In genomic region chrX:48918644-48919340, GRCh38 we compare ENCODE assay signal across 8 cellular contexts. TPM values are rescaled to one million over a fixed set of nuclear protein-coding genes. Genes with fewer than 3 reads are reported as not detected.
A peak's percentile ranks its signal among the peaks of the same experiment; 100 is the strongest.
DNase-seq lines count a peak whose midpoint lies in the region; ATAC-seq and TF ChIP-seq lines count a peak whose summit lies in the region.

TSS of gene PIM2 (minus strand) at chrX:48919024. CDS start at chrX:48918834, 190 bp downstream.

- peak within 1 kb of the TSS; percentile 92 for H3K27ac Mint-ChIP-seq in dendritic cell treated with granulocyte-macrophage colony-stimulating factor and Interleukin-4, amounts not matched to agents 40 ng/mL and 50 ng/mL, for 4 days

- H3K27ac ChIP-seq in C4-2B (peak within 1 kb of the TSS; percentile 96), liver (ENCODE audit: low read depth in 1 of 2, low read length in 2 of 2) (peak within 1 kb of the TSS; percentile 80 to 88)

- peaks cover 0 to 14% (median 2%) of the 10 kb centered on the region in 4 donors for H3K36me3 ChIP-seq in liver (ENCODE audit: control insufficient read depth in 4 of 4, insufficient read depth in 3 of 4, low read depth in 1 of 4, low read length in 3 of 4)

- peaks cover 57% of the 10 kb centered on the region for H3K36me3 Mint-ChIP-seq in dendritic cell treated with granulocyte-macrophage colony-stimulating factor and Interleukin-4, amounts not matched to agents 40 ng/mL and 50 ng/mL, for 4 days (ENCODE audit: low read depth)

- H3K9me3 Mint-ChIP-seq in dendritic cell treated with granulocyte-macrophage colony-stimulating factor and Interleukin-4, amounts not matched to agents 40 ng/mL and 50 ng/mL, for 4 days = no peaks in the 10 kb centered on the region

- TF ChIP-seq CTCF in C4-2B (conservative IDR thresholded peaks at IDR 0.05) = no peak
- TF ChIP-seq CTCF in liver (IDR thresholded peaks at IDR 0.05; ENCODE audit: low read depth, low read length, missing input control) = no peak

- peak within 1 kb of the TSS; percentile 59 to 67 for H3K9ac ChIP-seq in liver (ENCODE audit: low read depth in 1 of 2, low read length in 2 of 2)

- peak; percentile 91 for DNase-seq in NCI-H748 treated with DMSO at 0.1 percent for 48 hours (lab: John Stamatoyannopoulos, UW)
- DNase-seq in activated CD4-positive, alpha-beta T cell treated with anti-CD3 and anti-CD28 coated beads, Interleukin-2, amount 50 U/mL, for 1 hour = peak; percentile 90
- DNase-seq in stimulated activated CD4-positive, alpha-beta T cell treated with anti-CD3 and anti-CD28 coated beads, Interleukin-4, amount 100 ng/mL, for 24 hours = peak; percentile 92

- TF ChIP-seq RAD21 in liver (IDR thresholded peaks at IDR 0.05) = no peak

- intact Hi-C loops in dendritic cell treated with granulocyte-macrophage colony-stimulating factor and Interleukin-4, amounts not matched to agents 40 ng/mL and 50 ng/mL, for 4 days (cut with micrococcal nuclease) = loop anchor here (2.0 to 5.0 kb wide), 2 partner anchors 18 to 124 kb away; partner anchors contain the start of gene TFE3

- peak within 1 kb of the TSS; percentile 26 to 60 (median 54) for H3K4me3 ChIP-seq in liver (ENCODE audit: low read depth in 1 of 3, low read length in 3 of 3)

- H3K27me3 Mint-ChIP-seq in dendritic cell treated with granulocyte-macrophage colony-stimulating factor and Interleukin-4, amounts not matched to agents 40 ng/mL and 50 ng/mL, for 4 days = no peaks in the 10 kb centered on the region

- peaks cover 0 to 36% (median 9%) of the 10 kb centered on the region in 4 donors for H3K4me1 ChIP-seq in liver (ENCODE audit: control insufficient read depth in 4 of 4, insufficient read depth in 4 of 4, low read length in 3 of 4)

- no peaks in the 10 kb centered on the region for H3K9me3 ChIP-seq in liver (ENCODE audit: control insufficient read depth in 4 of 4, low read length in 3 of 4)

- H3K4me3 Mint-ChIP-seq in dendritic cell treated with granulocyte-macrophage colony-stimulating factor and Interleukin-4, amounts not matched to agents 40 ng/mL and 50 ng/mL, for 4 days = peak within 1 kb of the TSS; percentile 90

- peaks cover 0 to 2% (median 0%) of the 10 kb centered on the region in 4 donors for H3K27me3 ChIP-seq in liver (ENCODE audit: control insufficient read depth in 4 of 4, insufficient read depth in 4 of 4, low read length in 3 of 4)

- peaks cover 53% of the 10 kb centered on the region for H3K4me1 Mint-ChIP-seq in dendritic cell treated with granulocyte-macrophage colony-stimulating factor and Interleukin-4, amounts not matched to agents 40 ng/mL and 50 ng/mL, for 4 days (ENCODE audit: low read depth)

- peak; percentile 70 for ATAC-seq in GM19395 (IDR thresholded peaks at IDR 0.05; ENCODE audit: unreplicated experiment)
- ATAC-seq in HG03565 (IDR thresholded peaks at IDR 0.05; ENCODE audit: unreplicated experiment) = peak; percentile 66

- WGBS in liver = under 1% methylated on average over 55 of the region's 55 CpGs

TF ChIP-seq in liver, 16 proteins besides CTCF, POLR2A, EP300 and RAD21:
- TF ChIP-seq YY1 (IDR thresholded peaks at IDR 0.05) (no peak), HNF4G (IDR thresholded peaks at IDR 0.05) (no peak), TAF1 (conservative IDR thresholded peaks at IDR 0.05) (peak; percentile 82), MAX (IDR thresholded peaks at IDR 0.05) (peak; percentile 54), SP1 (IDR thresholded peaks at IDR 0.05) (peak; percentile 51), JUND (IDR thresholded peaks at IDR 0.05) (no peak), REST (IDR thresholded peaks at IDR 0.05) (peak; percentile 50), EGR1 (IDR thresholded peaks at IDR 0.05; ENCODE audit: low read depth in 2 of 2) (no peak), FOXA2 (IDR thresholded peaks at IDR 0.05) (no peak)

RNA-seq across cellular contexts. Expression of gene PIM2, which starts in this region (rescaled TPM):
- total RNA-seq in liver = 10 to 100 TPM in 1 of 2 donors, 1 to 10 TPM in 1; 5.8 to 28.3 TPM
- polyA plus RNA-seq in liver = 1 to 10 TPM; 4.5 to 8.1 TPM

Comparison
In these comparisons a context has a peak if more than half of its experiments do, and no peak if none do; other contexts are left out.
1. Peak in every context shown above with its lines: DNase-seq, ATAC-seq, H3K4me3 ChIP-seq and H3K27ac ChIP-seq.